In genomic region chr3:169846458-169847193, GRCh38 we compare ENCODE assay signal across 9 cellular contexts. TPM values are rescaled to one million over a fixed set of nuclear protein-coding genes. Genes with fewer than 3 reads are reported as not detected.
A peak's percentile ranks its signal among the peaks of the same experiment; 100 is the strongest.
DNase-seq lines count a peak whose midpoint lies in the region; ATAC-seq and TF ChIP-seq lines count a peak whose summit lies in the region.
"Had no signal": no experiment of that assay in that cellular context is flagged by ENCODE, and none has a peak within 500 bp of the region (broad histone marks: within the 10 kb centered on the region; RNA-seq: fewer than 3 reads in every experiment).

No MANE protein-coding gene starts in this region.

- H3K36me3 Mint-ChIP-seq in naive thymus-derived CD4-positive, alpha-beta T cell = no peaks in the 10 kb centered on the region

- H3K79me1 ChIP-seq in neuronal stem cell (ENCODE audit: low read depth, low read length) = no peaks in the 10 kb centered on the region

- BruUV-seq in PC-3 (replicated peaks; lab: Mats Ljungman, UMichigan) = no TSS peak

- H2AFZ ChIP-seq in PC-3 (ENCODE audit: low read length) (peak overlapping the region; percentile 43; the same call in 1 of the 2 replicates), neuronal stem cell (ENCODE audit: low read length) (no peak overlapping the region)

- H4K8ac ChIP-seq in neuronal stem cell (ENCODE audit: low read depth, low read length) = no peak overlapping the region

- no peak overlapping the region for H3K4me3 Mint-ChIP-seq in naive thymus-derived CD4-positive, alpha-beta T cell

- ATAC-seq in GM18519 (IDR thresholded peaks at IDR 0.05; ENCODE audit: low FRiP score, unreplicated experiment) (peak; percentile 98), HG02678 (IDR thresholded peaks at IDR 0.05; ENCODE audit: unreplicated experiment) (peak; percentile 96), PC-3 (peak; percentile 99)
- peak; percentile 32 for ATAC-seq in naive thymus-derived CD4-positive, alpha-beta T cell

- H3K4me3 ChIP-seq in PC-3 (ENCODE audit: low read length) (no peak overlapping the region), neuronal stem cell (ENCODE audit: low read length in 2 of 2) (no peak overlapping the region)
- no peak overlapping the region for H3K4me3 ChIP-seq in naive thymus-derived CD4-positive, alpha-beta T cell (ENCODE audit: low read length)

- no peak overlapping the region for H3K27ac Mint-ChIP-seq in naive thymus-derived CD4-positive, alpha-beta T cell

- H3K27me3 Mint-ChIP-seq in naive thymus-derived CD4-positive, alpha-beta T cell = peaks cover 0 to 24% (median 0%) of the 10 kb centered on the region in 5 donors

- H3K9me3 ChIP-seq in PC-3 (ENCODE audit: low read length) (no peaks in the 10 kb centered on the region), neuronal stem cell (replicated peaks in 1 of 2; ENCODE audit: control insufficient read depth in 2 of 2, insufficient read depth in 1 of 2, low read depth in 1 of 2, low read length in 2 of 2) (no peaks in the 10 kb centered on the region)
- H3K9me3 ChIP-seq in naive thymus-derived CD4-positive, alpha-beta T cell (ENCODE audit: control insufficient read depth in 2 of 3, low read length in 3 of 3) = no peaks in the 10 kb centered on the region

- no peak overlapping the region for H3K23ac ChIP-seq in neuronal stem cell (ENCODE audit: low read depth, low read length, poor library complexity)

- H3F3A ChIP-seq in PC-3 (ENCODE audit: low read length, unreplicated experiment) = no peaks in the 10 kb centered on the region

- H3K36me3 ChIP-seq in PC-3 (ENCODE audit: low read depth, low read length) (no peaks in the 10 kb centered on the region), neuronal stem cell (replicated peaks in 1 of 2; ENCODE audit: control insufficient read depth in 2 of 2, insufficient read depth in 2 of 2, low read length in 2 of 2) (no peaks in the 10 kb centered on the region)
- no peaks in the 10 kb centered on the region for H3K36me3 ChIP-seq in naive thymus-derived CD4-positive, alpha-beta T cell (ENCODE audit: control insufficient read depth in 2 of 3, insufficient read depth in 3 of 3, low read length in 3 of 3)

- no peak overlapping the region for H2BK15ac ChIP-seq in neuronal stem cell (ENCODE audit: low read length)

- peaks cover 16% of the 10 kb centered on the region for H3K4me1 ChIP-seq in PC-3 (ENCODE audit: insufficient read depth, low read length)
- no peaks in the 10 kb centered on the region for H3K4me1 ChIP-seq in naive thymus-derived CD4-positive, alpha-beta T cell (ENCODE audit: control insufficient read depth in 2 of 2, insufficient read depth in 2 of 2, low read length in 2 of 2)
- no peaks in the 10 kb centered on the region for H3K4me1 ChIP-seq in neuronal stem cell (ENCODE audit: control insufficient read depth in 2 of 2, insufficient read depth in 1 of 2, low read depth in 1 of 2, low read length in 2 of 2)

- no peak for TF ChIP-seq CTCF in PC-3 (conservative IDR thresholded peaks at IDR 0.05; ENCODE audit: low read depth, low read length)

- H3K4ac ChIP-seq in neuronal stem cell (ENCODE audit: low read length) = no peak overlapping the region

- H3K9me2 ChIP-seq in PC-3 (replicated peaks; ENCODE audit: low read length) = no peaks in the 10 kb centered on the region

- intact Hi-C loops in PC-3 (cut with micrococcal nuclease) = loop anchor here (2.0 kb wide), 1 partner anchor 16 kb away; no protein-coding TSS in a partner anchor
- intact Hi-C loops in naive thymus-derived CD4-positive, alpha-beta T cell (cut with micrococcal nuclease) = no loop called here

- no peak overlapping the region for H2BK5ac ChIP-seq in neuronal stem cell (ENCODE audit: low read length)

- DNase-seq in PC-3 (peak; percentile 92), neuronal stem cell (ENCODE audit: low spot score) (no peak), C1 segment of cervical spinal cord (lab: John Stamatoyannopoulos, UW) (no peak), UCSD-AML1 (lab: John Stamatoyannopoulos, UW; ENCODE audit: unreplicated experiment) (no peak), caudate nucleus (lab: John Stamatoyannopoulos, UW) (no peak)
- no peak for DNase-seq in naive thymus-derived CD4-positive, alpha-beta T cell
- DNase-seq: activated CD8-positive, alpha-beta memory T cell treated with anti-CD3 and anti-CD28 coated beads, Interleukin-2, amount 50 U/mL, for 48 hours had no signal

- H3K14ac ChIP-seq in neuronal stem cell (ENCODE audit: low read length) = no peak overlapping the region

- no peak overlapping the region for H4K91ac ChIP-seq in neuronal stem cell (ENCODE audit: low read depth, low read length, poor library complexity)

- H2AK5ac ChIP-seq in neuronal stem cell (ENCODE audit: low read depth, low read length) = no peak overlapping the region

- H3K27ac ChIP-seq in PC-3 (ENCODE audit: low read length) (peak overlapping the region; percentile 68), neuronal stem cell (replicated peaks; ENCODE audit: low read length) (no peak overlapping the region), caudate nucleus (ENCODE audit: low read depth, low read length) (no peak overlapping the region)
- no peak overlapping the region for H3K27ac ChIP-seq in naive thymus-derived CD4-positive, alpha-beta T cell (ENCODE audit: low read depth, low read length)

- WGBS in neuronal stem cell (ENCODE audit: extremely low coverage in 2 of 2, insufficient read length in 2 of 2, insufficient replicate concordance in 1 of 2), 2 donors = no CpG with 5 or more reads among the region's 11 CpGs

- CTCF ChIA-PET in PC-3 (lab: Charles Lee) = no interaction called here
- CTCF ChIA-PET in naive thymus-derived CD4-positive, alpha-beta T cell (lab: Charles Lee) = no interaction called here

- no peaks in the 10 kb centered on the region for H4K20me1 ChIP-seq in PC-3 (ENCODE audit: low read length)

- no peak overlapping the region for H2BK12ac ChIP-seq in neuronal stem cell (ENCODE audit: low read length)

- H3K18ac ChIP-seq in neuronal stem cell (ENCODE audit: low read length) = no peak overlapping the region

- no peaks in the 10 kb centered on the region for H3K9me3 Mint-ChIP-seq in naive thymus-derived CD4-positive, alpha-beta T cell

- POLR2A ChIA-PET in PC-3 (lab: Charles Lee; ENCODE audit: unreplicated experiment) = no interaction called here
- POLR2A ChIA-PET in naive thymus-derived CD4-positive, alpha-beta T cell (lab: Charles Lee) = interaction anchor here (0.6 kb wide), 1 partner anchor 981 kb away, joined by 3 read pairs; no protein-coding TSS in a partner anchor

- H3K27me3 ChIP-seq in PC-3 (ENCODE audit: low read length) (no peaks in the 10 kb centered on the region), neuronal stem cell (ENCODE audit: control insufficient read depth in 3 of 3, insufficient read depth in 3 of 3, low read depth in 1 of 3, low read length in 3 of 3) (no peaks in the 10 kb centered on the region)
- no peaks in the 10 kb centered on the region for H3K27me3 ChIP-seq in naive thymus-derived CD4-positive, alpha-beta T cell (ENCODE audit: control insufficient read depth in 2 of 2, insufficient read depth in 2 of 2, low read length in 2 of 2)

- H3K9ac ChIP-seq in PC-3 (ENCODE audit: low read length) (peak overlapping the region; percentile 16; the same call in 1 of the 2 replicates), neuronal stem cell (ENCODE audit: low read depth, low read length, poor library complexity) (no peak overlapping the region)

- H3K79me2 ChIP-seq in PC-3 (ENCODE audit: low read length) = no peaks in the 10 kb centered on the region

- no peak overlapping the region for H2BK120ac ChIP-seq in neuronal stem cell (ENCODE audit: low read depth, low read length)

- H3K4me2 ChIP-seq in PC-3 (ENCODE audit: low read length) (peak overlapping the region; percentile 58), neuronal stem cell (ENCODE audit: insufficient read depth, low read length, poor library complexity, severe bottlenecking) (no peak overlapping the region)

- H3K4me1 Mint-ChIP-seq in naive thymus-derived CD4-positive, alpha-beta T cell = peaks cover 0 to 2% (median 0%) of the 10 kb centered on the region in 7 donors

RNA-seq across cellular contexts. Expression of gene LRRC31, which starts 23.1 kb away (rescaled TPM):
- total RNA-seq in PC-3 (2014; rRNA removed) = 0.04 TPM in 1 of 2 replicates, not detected in the other
- total RNA-seq in naive thymus-derived CD4-positive, alpha-beta T cell = not detected
- not detected for polyA plus RNA-seq in naive thymus-derived CD4-positive, alpha-beta T cell
- polyA plus RNA-seq in neuronal stem cell (2013, experiment 1 of 2) = not detected
- polyA plus RNA-seq in neuronal stem cell (2013, experiment 2 of 2) = not detected

RNA-seq across cellular contexts. Expression of gene LRRC34, which starts 33.9 kb away (rescaled TPM):
- 1.8 and 3.8 TPM in 2 replicates for total RNA-seq in PC-3 (2014; rRNA removed)
- 1 to 10 TPM in 1 of 5 experiments, under 1 TPM in 4; 0.30 to 3.7 (median 0.42) TPM for total RNA-seq in naive thymus-derived CD4-positive, alpha-beta T cell
- polyA plus RNA-seq in naive thymus-derived CD4-positive, alpha-beta T cell = under 1 TPM; 0.26 to 0.40 TPM
- 5.8 TPM for polyA plus RNA-seq in neuronal stem cell (2013, experiment 1 of 2)
- 6.1 TPM for polyA plus RNA-seq in neuronal stem cell (2013, experiment 2 of 2)

RNA-seq across cellular contexts. Expression of gene LRRIQ4, which starts 34.0 kb away (rescaled TPM):
- 0.52 TPM in 1 of 2 replicates, not detected in the other for total RNA-seq in PC-3 (2014; rRNA removed)
- under 1 TPM in 1 of 5 experiments, not detected in 4; 0.12 TPM for total RNA-seq in naive thymus-derived CD4-positive, alpha-beta T cell
- polyA plus RNA-seq in naive thymus-derived CD4-positive, alpha-beta T cell = not detected
- polyA plus RNA-seq in neuronal stem cell (2013, experiment 1 of 2) = 0.04 TPM
- polyA plus RNA-seq in neuronal stem cell (2013, experiment 2 of 2) = 0.01 TPM

Comparison
In these comparisons a context has a peak if more than half of its experiments do, and no peak if none do; other contexts are left out.
1. ATAC-seq: peak in every context shown above with its lines; median percentile 99 in PC-3; 98 in GM18519; 96 in HG02678; 32 in naive thymus-derived CD4-positive, alpha-beta T cell.